In genomic region chr3:58824285-58824684, GRCh38 we compare ENCODE assay signal across 8 cellular contexts.
DNase-seq lines count a peak whose midpoint lies in the region; ATAC-seq and TF ChIP-seq lines count a peak whose summit lies in the region.

No MANE protein-coding gene starts in this region.

- intact Hi-C loops in heart right ventricle (cut with DNase I), result loop anchor here in 4 of 10 donors (2.0 to 10.0 kb wide), 2 partner anchors 229 to 231 kb away; partner anchors contain the start of gene CFAP20DC (in 3 of the 4)

- H3K9me3 ChIP-seq in WERI-Rb-1 (ENCODE audit: severe bottlenecking) (no peaks in the 10 kb centered on the region), heart right ventricle (no peaks in the 10 kb centered on the region), gastroesophageal sphincter (no peaks in the 10 kb centered on the region)

- H3K4me3 ChIP-seq in WERI-Rb-1 (ENCODE audit: low read depth, low read length), result 0 out of 2 replicates have a peak overlapping the region, but pooled peaks have one; percentile 6
- no peak overlapping the region for H3K4me3 ChIP-seq in heart right ventricle
- H3K4me3 ChIP-seq in gastroesophageal sphincter, result no peak overlapping the region

- ATAC-seq in heart right ventricle (no peak), HG03025 (IDR thresholded peaks at IDR 0.05; ENCODE audit: low FRiP score, unreplicated experiment) (no peak), gastroesophageal sphincter (no peak)

- H3K27me3 ChIP-seq in WERI-Rb-1 (ENCODE audit: insufficient read depth, low read depth, severe bottlenecking), result no peaks in the 10 kb centered on the region
- no peaks in the 10 kb centered on the region for H3K27me3 ChIP-seq in heart right ventricle
- no peaks in the 10 kb centered on the region for H3K27me3 ChIP-seq in gastroesophageal sphincter

- H3K36me3 ChIP-seq in WERI-Rb-1 (no peaks in the 10 kb centered on the region), heart right ventricle (no peaks in the 10 kb centered on the region), gastroesophageal sphincter (no peaks in the 10 kb centered on the region)

- no peak for TF ChIP-seq POLR2A in gastroesophageal sphincter (IDR thresholded peaks at IDR 0.05)

- H3K27ac ChIP-seq in WERI-Rb-1 (no peak overlapping the region), heart right ventricle (no peak overlapping the region), gastroesophageal sphincter (no peak overlapping the region)

- H3K4me1 ChIP-seq in heart right ventricle, result no peaks in the 10 kb centered on the region
- H3K4me1 ChIP-seq in gastroesophageal sphincter, result peaks cover 0 to under 1% (median 0%) of the 10 kb centered on the region in 3 donors

- WGBS in heart right ventricle, 2 donors, result 20 to 23% methylated on average over 7 of the region's 7 CpGs
- 15 to 33% methylated on average over 7 of the region's 7 CpGs for WGBS in gastroesophageal sphincter (ENCODE audit: low coverage in 1 of 2), 2 donors

- TF ChIP-seq EP300 in gastroesophageal sphincter (IDR thresholded peaks at IDR 0.05), result no peak

- peak in 2 of 3 donors; percentile 9 to 12 for DNase-seq in stimulated activated CD4-positive, alpha-beta T cell treated with anti-CD3 and anti-CD28 coated beads, Interleukin-12 subunit alpha, Interleukin-12 subunit beta, amount 100 ng/mL, for 48 hours (ENCODE audit: low read depth in 2 of 3, low spot score in 1 of 3)
- no peak for DNase-seq in stimulated activated CD4-positive, alpha-beta T cell treated with anti-CD3 and anti-CD28 coated beads, Interleukin-4, amount 100 ng/mL, for 24 hours
- DNase-seq in NCI-H1694 treated with DMSO at 0.1 percent for 48 hours (lab: John Stamatoyannopoulos, UW) (peak; percentile 34), WERI-Rb-1 (peak; percentile 77), heart right ventricle (peak; percentile 28 to 30), retina (peak; percentile 76)

- TF ChIP-seq CTCF in WERI-Rb-1 (IDR thresholded peaks at IDR 0.05; ENCODE audit: low read depth, low read length) (peak; percentile 71), heart right ventricle (IDR thresholded peaks at IDR 0.05) (peak; percentile 4 to 67 (median 50)), gastroesophageal sphincter (IDR thresholded peaks at IDR 0.05) (peak in 1 of 4 experiments; percentile 36)
